8 cellular contexts compared by ENCODE assay signal in genomic region chr13:95643814-95644598, GRCh38. TPM values are rescaled to one million over a fixed set of nuclear protein-coding genes. Genes with fewer than 3 reads are reported as not detected.
DNase-seq lines count a peak whose midpoint lies in the region; ATAC-seq and TF ChIP-seq lines count a peak whose summit lies in the region.

No MANE protein-coding gene starts in this region.

- peak overlapping the region; percentile 89 for H3K4me3 Mint-ChIP-seq in GM23338

- H3K9me3 Mint-ChIP-seq in GM23338: no peaks in the 10 kb centered on the region; the same call in 2 of the 3 replicates

- H3K4me1 ChIP-seq in GM23338 (ENCODE audit: insufficient read depth): peaks cover 15% of the 10 kb centered on the region
- peaks cover 3 to 34% (median 8%) of the 10 kb centered on the region in 4 donors for H3K4me1 ChIP-seq in transverse colon

- no peak overlapping the region for H3K27ac Mint-ChIP-seq in GM23338

- H3K79me2 ChIP-seq in GM23338 (replicated peaks; ENCODE audit: insufficient read depth): 0 out of 2 replicates have a peak, but pooled peaks cover 5% of the 10 kb centered on the region

- WGBS in transverse colon (ENCODE audit: low coverage in 1 of 2), 2 donors: 7% methylated on average over 50 of the region's 69 CpGs; no CpG with 5 or more reads in 1 of the 2 donors

- peaks cover 11% of the 10 kb centered on the region for H3K27me3 Mint-ChIP-seq in GM23338 (ENCODE audit: insufficient read depth, low read depth, poor library complexity)

- peaks cover 21% of the 10 kb centered on the region for H3K4me1 Mint-ChIP-seq in GM23338

- no peaks in the 10 kb centered on the region for H3K9me2 ChIP-seq in GM23338 (ENCODE audit: insufficient read depth)

- intact Hi-C loops in transverse colon (cut with DNase I; ENCODE audit: low total_unique reads): no loop called here

- no peak for TF ChIP-seq EP300 in transverse colon (IDR thresholded peaks at IDR 0.05; ENCODE audit: low read depth)

- H3K36me3 Mint-ChIP-seq in GM23338 (ENCODE audit: low read depth): peaks cover 16% of the 10 kb centered on the region

- H3K9me3 ChIP-seq in transverse colon: no peaks in the 10 kb centered on the region

- H3K27me3 ChIP-seq in GM23338 (ENCODE audit: insufficient read depth): peaks cover 21% of the 10 kb centered on the region
- peaks cover 59% of the 10 kb centered on the region for H3K27me3 ChIP-seq in transverse colon

- H3K36me3 ChIP-seq in GM23338 (ENCODE audit: insufficient read depth): no peaks in the 10 kb centered on the region
- no peaks in the 10 kb centered on the region for H3K36me3 ChIP-seq in transverse colon

- TF ChIP-seq CTCF in GM23338 (conservative IDR thresholded peaks at IDR 0.05; ENCODE audit: low read depth in 2 of 2) (no peak), transverse colon (IDR thresholded peaks at IDR 0.05) (no peak)

- DNase-seq in GM04504 (ENCODE audit: low read depth): peak; percentile 17
- peak; percentile 69 for DNase-seq in GM23338 (ENCODE audit: low spot score)
- DNase-seq in NCI-H69 (lab: John Stamatoyannopoulos, UW): peak; percentile 46
- DNase-seq in dermis blood vessel endothelial cell: peak; percentile 48
- DNase-seq in lung microvascular endothelial cell (ENCODE audit: low read depth in 2 of 2): peak; percentile 30 to 46
- no peak for DNase-seq in transverse colon
- DNase-seq in MV-4-11 (lab: John Stamatoyannopoulos, UW): no peak
- no peak for DNase-seq in HuH-7.5 (ENCODE audit: low spot score)

- peak overlapping the region; percentile 92 for H3K4me2 ChIP-seq in GM23338

- H3K27ac ChIP-seq in GM23338 (ENCODE audit: low read depth): no peak overlapping the region
- peak overlapping the region; percentile 77 to 91 (median 80) for H3K27ac ChIP-seq in transverse colon

- ATAC-seq in GM23338: peak; percentile 45

- peak overlapping the region; percentile 89 for H2AFZ ChIP-seq in GM23338

- in situ Hi-C loops in transverse colon (cut with MboI; ENCODE audit: low pct_ligation_motif_present in 1 of 4, low pct_unique_long_range_greater_than_20kb in 1 of 4, low sequenced_read_pairs in 3 of 4): no loop called here

- TF ChIP-seq POLR2A in transverse colon (IDR thresholded peaks at IDR 0.05): no peak

- no peaks in the 10 kb centered on the region for H4K20me1 ChIP-seq in GM23338 (replicated peaks; ENCODE audit: insufficient read depth)

- peak overlapping the region; percentile 80 for H3K4me3 ChIP-seq in GM23338
- H3K4me3 ChIP-seq in transverse colon: peak overlapping the region; percentile 38 to 73 (median 54)

- H3F3A ChIP-seq in GM23338 (replicated peaks; ENCODE audit: low read depth): no peaks in the 10 kb centered on the region

TF ChIP-seq in GM23338, 12 proteins besides CTCF, POLR2A, EP300 and RAD21 (continues in another document):
- TF ChIP-seq NANOG (IDR thresholded peaks at IDR 0.05; ENCODE audit: borderline replicate concordance): no peak
- TF ChIP-seq, protein P1, sequence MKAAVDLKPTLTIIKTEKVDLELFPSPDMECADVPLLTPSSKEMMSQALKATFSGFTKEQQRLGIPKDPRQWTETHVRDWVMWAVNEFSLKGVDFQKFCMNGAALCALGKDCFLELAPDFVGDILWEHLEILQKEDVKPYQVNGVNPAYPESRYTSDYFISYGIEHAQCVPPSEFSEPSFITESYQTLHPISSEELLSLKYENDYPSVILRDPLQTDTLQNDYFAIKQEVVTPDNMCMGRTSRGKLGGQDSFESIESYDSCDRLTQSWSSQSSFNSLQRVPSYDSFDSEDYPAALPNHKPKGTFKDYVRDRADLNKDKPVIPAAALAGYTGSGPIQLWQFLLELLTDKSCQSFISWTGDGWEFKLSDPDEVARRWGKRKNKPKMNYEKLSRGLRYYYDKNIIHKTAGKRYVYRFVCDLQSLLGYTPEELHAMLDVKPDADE (IDR thresholded peaks at IDR 0.05): no peak
- no peak for TF ChIP-seq ZNF331 (CRISPR knock-in tag; IDR thresholded peaks at IDR 0.05; ENCODE audit: low read depth)
- TF ChIP-seq JUNB (IDR thresholded peaks at IDR 0.05; ENCODE audit: unreplicated experiment): no peak
- TF ChIP-seq, protein P2, sequence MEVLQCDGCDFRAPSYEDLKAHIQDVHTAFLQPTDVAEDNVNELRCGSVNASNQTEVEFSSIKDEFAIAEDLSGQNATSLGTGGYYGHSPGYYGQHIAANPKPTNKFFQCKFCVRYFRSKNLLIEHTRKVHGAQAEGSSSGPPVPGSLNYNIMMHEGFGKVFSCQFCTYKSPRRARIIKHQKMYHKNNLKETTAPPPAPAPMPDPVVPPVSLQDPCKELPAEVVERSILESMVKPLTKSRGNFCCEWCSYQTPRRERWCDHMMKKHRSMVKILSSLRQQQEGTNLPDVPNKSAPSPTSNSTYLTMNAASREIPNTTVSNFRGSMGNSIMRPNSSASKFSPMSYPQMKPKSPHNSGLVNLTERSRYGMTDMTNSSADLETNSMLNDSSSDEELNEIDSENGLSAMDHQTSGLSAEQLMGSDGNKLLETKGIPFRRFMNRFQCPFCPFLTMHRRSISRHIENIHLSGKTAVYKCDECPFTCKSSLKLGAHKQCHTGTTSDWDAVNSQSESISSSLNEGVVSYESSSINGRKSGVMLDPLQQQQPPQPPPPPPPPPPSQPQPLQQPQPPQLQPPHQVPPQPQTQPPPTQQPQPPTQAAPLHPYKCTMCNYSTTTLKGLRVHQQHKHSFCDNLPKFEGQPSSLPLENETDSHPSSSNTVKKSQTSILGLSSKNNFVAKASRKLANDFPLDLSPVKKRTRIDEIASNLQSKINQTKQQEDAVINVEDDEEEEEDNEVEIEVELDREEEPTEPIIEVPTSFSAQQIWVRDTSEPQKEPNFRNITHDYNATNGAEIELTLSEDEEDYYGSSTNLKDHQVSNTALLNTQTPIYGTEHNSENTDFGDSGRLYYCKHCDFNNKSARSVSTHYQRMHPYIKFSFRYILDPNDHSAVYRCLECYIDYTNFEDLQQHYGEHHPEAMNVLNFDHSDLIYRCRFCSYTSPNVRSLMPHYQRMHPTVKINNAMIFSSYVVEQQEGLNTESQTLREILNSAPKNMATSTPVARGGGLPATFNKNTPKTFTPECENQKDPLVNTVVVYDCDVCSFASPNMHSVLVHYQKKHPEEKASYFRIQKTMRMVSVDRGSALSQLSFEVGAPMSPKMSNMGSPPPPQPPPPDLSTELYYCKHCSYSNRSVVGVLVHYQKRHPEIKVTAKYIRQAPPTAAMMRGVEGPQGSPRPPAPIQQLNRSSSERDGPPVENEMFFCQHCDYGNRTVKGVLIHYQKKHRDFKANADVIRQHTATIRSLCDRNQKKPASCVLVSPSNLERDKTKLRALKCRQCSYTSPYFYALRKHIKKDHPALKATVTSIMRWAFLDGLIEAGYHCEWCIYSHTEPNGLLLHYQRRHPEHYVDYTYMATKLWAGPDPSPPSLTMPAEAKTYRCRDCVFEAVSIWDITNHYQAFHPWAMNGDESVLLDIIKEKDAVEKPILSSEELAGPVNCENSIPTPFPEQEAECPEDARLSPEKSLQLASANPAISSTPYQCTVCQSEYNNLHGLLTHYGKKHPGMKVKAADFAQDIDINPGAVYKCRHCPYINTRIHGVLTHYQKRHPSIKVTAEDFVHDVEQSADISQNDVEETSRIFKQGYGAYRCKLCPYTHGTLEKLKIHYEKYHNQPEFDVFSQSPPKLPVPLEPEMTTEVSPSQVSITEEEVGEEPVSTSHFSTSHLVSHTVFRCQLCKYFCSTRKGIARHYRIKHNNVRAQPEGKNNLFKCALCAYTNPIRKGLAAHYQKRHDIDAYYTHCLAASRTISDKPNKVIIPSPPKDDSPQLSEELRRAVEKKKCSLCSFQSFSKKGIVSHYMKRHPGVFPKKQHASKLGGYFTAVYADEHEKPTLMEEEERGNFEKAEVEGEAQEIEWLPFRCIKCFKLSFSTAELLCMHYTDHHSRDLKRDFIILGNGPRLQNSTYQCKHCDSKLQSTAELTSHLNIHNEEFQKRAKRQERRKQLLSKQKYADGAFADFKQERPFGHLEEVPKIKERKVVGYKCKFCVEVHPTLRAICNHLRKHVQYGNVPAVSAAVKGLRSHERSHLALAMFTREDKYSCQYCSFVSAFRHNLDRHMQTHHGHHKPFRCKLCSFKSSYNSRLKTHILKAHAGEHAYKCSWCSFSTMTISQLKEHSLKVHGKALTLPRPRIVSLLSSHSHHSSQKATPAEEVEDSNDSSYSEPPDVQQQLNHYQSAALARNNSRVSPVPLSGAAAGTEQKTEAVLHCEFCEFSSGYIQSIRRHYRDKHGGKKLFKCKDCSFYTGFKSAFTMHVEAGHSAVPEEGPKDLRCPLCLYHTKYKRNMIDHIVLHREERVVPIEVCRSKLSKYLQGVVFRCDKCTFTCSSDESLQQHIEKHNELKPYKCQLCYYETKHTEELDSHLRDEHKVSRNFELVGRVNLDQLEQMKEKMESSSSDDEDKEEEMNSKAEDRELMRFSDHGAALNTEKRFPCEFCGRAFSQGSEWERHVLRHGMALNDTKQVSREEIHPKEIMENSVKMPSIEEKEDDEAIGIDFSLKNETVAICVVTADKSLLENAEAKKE (CRISPR knock-in tag; IDR thresholded peaks at IDR 0.05): no peak
- no peak for TF ChIP-seq ZNF114 (CRISPR knock-in tag; IDR thresholded peaks at IDR 0.05)

RNA-seq across cellular contexts. Expression of gene DZIP1, which starts 0.5 kb away (rescaled TPM):
- 22.6 and 24.2 TPM in 2 replicates for total RNA-seq in GM23338 (2014; rRNA removed; shearing (Covaris generic))
- polyA plus RNA-seq in GM23338 (2016; fragmentation: Nextera tagmentation; extraction: Ambion mirVana): 10.6 and 11.2 TPM in 2 replicates
- total RNA-seq in dermis blood vessel endothelial cell (4.0 and 5.3 TPM in 2 replicates), lung microvascular endothelial cell (0.79 and 1.1 TPM in 2 replicates), transverse colon (10 to 100 TPM in 1 of 4 donors, 1 to 10 TPM in 3; 6.4 to 15.3 (median 8.1) TPM)

RNA-seq across cellular contexts. Expression of gene DNAJC3, which starts 32.9 kb away (rescaled TPM):
- total RNA-seq in GM23338 (2014; rRNA removed; shearing (Covaris generic)): 27.5 and 28.9 TPM in 2 replicates
- 14.5 and 19.5 TPM in 2 replicates for polyA plus RNA-seq in GM23338 (2016; fragmentation: Nextera tagmentation; extraction: Ambion mirVana)
- total RNA-seq in dermis blood vessel endothelial cell: 67.2 and 93.2 TPM in 2 replicates
- 43.8 and 68.1 TPM in 2 replicates for total RNA-seq in lung microvascular endothelial cell
- 10 to 100 TPM; 22.8 to 49.7 (median 35.5) TPM for total RNA-seq in transverse colon

Comparison
In these comparisons a context has a peak if more than half of its experiments do, and no peak if none do; other contexts are left out.
1. DNase-seq: peak in GM04504 (single experiment), GM23338 (single experiment), NCI-H69 (single experiment), dermis blood vessel endothelial cell (single experiment) and lung microvascular endothelial cell (2 of 2); none in transverse colon (single experiment), MV-4-11 (single experiment) and HuH-7.5 (single experiment).